ENCODE assay signal across 19 cellular contexts in the genomic region with DNA sequence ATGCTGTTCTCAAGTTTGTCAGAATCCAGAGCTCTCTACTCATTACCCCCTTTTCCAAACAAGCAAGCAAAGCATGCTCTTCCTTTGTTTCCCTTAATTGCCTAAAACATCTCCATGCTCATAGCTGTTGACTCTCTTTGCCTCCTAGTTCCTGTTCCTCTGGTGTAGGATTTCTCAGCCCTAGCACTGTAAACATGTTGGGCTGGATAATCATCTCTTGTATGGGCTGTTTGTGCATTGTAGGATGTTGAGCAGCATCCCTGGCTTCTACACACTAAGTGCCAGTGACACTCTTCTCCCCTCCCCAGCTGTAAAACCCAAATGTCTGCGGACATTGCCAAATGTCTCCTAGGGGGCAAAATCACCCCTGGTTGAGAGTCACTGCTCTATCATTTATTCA. TPM values are rescaled to one million over a fixed set of nuclear protein-coding genes. Genes with fewer than 3 reads are reported as not detected.
DNase-seq lines count a peak whose midpoint lies in the region; ATAC-seq and TF ChIP-seq lines count a peak whose summit lies in the region.
"Had no signal": no experiment of that assay in that cellular context is flagged by ENCODE, and none has a peak within 500 bp of the region (broad histone marks: within the 10 kb centered on the region; RNA-seq: fewer than 3 reads in every experiment).

No MANE protein-coding gene starts in this region.

- no peaks in the 10 kb centered on the region for H3K27me3 Mint-ChIP-seq in CD4-positive, alpha-beta T cell
- H3K27me3 Mint-ChIP-seq in neural crest cell (ENCODE audit: low read depth): no peaks in the 10 kb centered on the region
- H3K27me3 Mint-ChIP-seq: B cell; CD4-positive, CD25-positive, alpha-beta regulatory T cell had no signal

- H2BK120ac ChIP-seq in IMR-90 (ENCODE audit: low read depth, low read length): no peak overlapping the region

- CTCF ChIA-PET in CD4-positive, alpha-beta T cell (lab: Charles Lee): interaction anchor here (1.0 kb wide), 1 partner anchor 58 kb away, joined by 3 read pairs; no protein-coding TSS in a partner anchor
- CTCF ChIA-PET in IMR-90 (lab: Yijun Ruan, JAX): no interaction called here

- POLR2A ChIA-PET in CD4-positive, alpha-beta T cell (lab: Charles Lee): interaction anchor here (0.8 to 1.3 kb wide), 2 partner anchors 10 to 12 kb away, joined by 3 read pairs; no protein-coding TSS in a partner anchor
- POLR2A ChIA-PET in IMR-90 (lab: Charles Lee; ENCODE audit: unreplicated experiment): no interaction called here

- no peaks in the 10 kb centered on the region for H3K27me3 ChIP-seq in CD4-positive, alpha-beta T cell (ENCODE audit: control insufficient read depth, insufficient read depth, low read length)
- no peaks in the 10 kb centered on the region for H3K27me3 ChIP-seq in IMR-90 (ENCODE audit: control insufficient read depth, insufficient read depth, low read length)
- H3K27me3 ChIP-seq: SJSA1 had no signal

- no peak overlapping the region for H3K4me3 Mint-ChIP-seq in CD4-positive, alpha-beta T cell
- H3K4me3 Mint-ChIP-seq in neural crest cell: no peak overlapping the region
- H3K4me3 Mint-ChIP-seq: B cell had no signal

- peaks cover 77% of the 10 kb centered on the region for H3K4me1 Mint-ChIP-seq in CD4-positive, alpha-beta T cell (ENCODE audit: low read depth)
- peaks cover 28% of the 10 kb centered on the region for H3K4me1 Mint-ChIP-seq in neural crest cell

- TF ChIP-seq RAD21 in IMR-90 (IDR thresholded peaks at IDR 0.05; ENCODE audit: low read length): no peak

- no peak overlapping the region for H3K9ac ChIP-seq in IMR-90 (ENCODE audit: low read depth, low read length)

- no peak overlapping the region for H3K14ac ChIP-seq in IMR-90 (replicated peaks; ENCODE audit: low read depth, low read length)

- no CpG with 5 or more reads among the region's 1 CpG for WGBS in IMR-90 (ENCODE audit: extremely low coverage in 2 of 2, insufficient read length in 1 of 2), 2 experiments

- H3K18ac ChIP-seq in IMR-90 (ENCODE audit: low read depth, low read length): no peak overlapping the region

- peak overlapping the region; percentile 1 for H3K27ac Mint-ChIP-seq in CD4-positive, alpha-beta T cell
- peak overlapping the region; percentile 7 for H3K27ac Mint-ChIP-seq in neural crest cell (ENCODE audit: unreplicated experiment)
- H3K27ac Mint-ChIP-seq: B cell had no signal

- peaks cover 51% of the 10 kb centered on the region for H3K36me3 ChIP-seq in IMR-90 (ENCODE audit: control insufficient read depth, insufficient read depth, low read length)
- H3K36me3 ChIP-seq: HAP-1 had no signal

- no peak for DNase-seq in CD4-positive, alpha-beta T cell
- DNase-seq in IMR-90: no peak
- peak; percentile 63 for DNase-seq in globus pallidus (ENCODE audit: low spot score)
- DNase-seq in neural crest cell (ENCODE audit: low read depth, low spot score): no peak
- no peak for DNase-seq in kidney tubule cell (ENCODE audit: low spot score)
- DNase-seq in activated naive CD4-positive, alpha-beta T cell (lab: John Stamatoyannopoulos, UW): no peak
- no peak for DNase-seq in NCI-H2196 treated with DMSO at 0.1 percent for 48 hours (lab: John Stamatoyannopoulos, UW; ENCODE audit: unreplicated experiment)
- no peak for DNase-seq in NCI-H187 treated with DMSO at 0.1 percent for 48 hours (lab: John Stamatoyannopoulos, UW)
- DNase-seq: ACHN; CD4-positive, CD25-positive, alpha-beta regulatory T cell; GDM1; Karpas-422; MM.1S; NCI-H1092 treated with DMSO at 0.1 percent for 48 hours; NCI-H2107; NCI-H446 treated with DMSO at 0.1 percent for 48 hours had no signal

- H3K4me3 ChIP-seq in IMR-90 (ENCODE audit: insufficient read depth, low read depth, low read length): no peak overlapping the region
- H3K4me3 ChIP-seq: HAP-1, SJSA1 had no signal

- H3K9me1 ChIP-seq in IMR-90 (ENCODE audit: insufficient read depth, low read length): peaks cover 41% of the 10 kb centered on the region

- peaks cover 67 to 91% of the 10 kb centered on the region in 2 experiments for H3K79me1 ChIP-seq in IMR-90 (ENCODE audit: low read depth in 1 of 2, low read length in 2 of 2)

- H2AFZ ChIP-seq in IMR-90 (replicated peaks; ENCODE audit: low read length, poor library complexity): no peak overlapping the region

- no peak overlapping the region for H2BK5ac ChIP-seq in IMR-90 (ENCODE audit: low read depth, low read length, poor library complexity, severe bottlenecking)

- no peaks in the 10 kb centered on the region for H3K9me3 Mint-ChIP-seq in CD4-positive, alpha-beta T cell
- no peaks in the 10 kb centered on the region for H3K9me3 Mint-ChIP-seq in neural crest cell
- H3K9me3 Mint-ChIP-seq: CD4-positive, CD25-positive, alpha-beta regulatory T cell had no signal

- H4K91ac ChIP-seq in IMR-90 (ENCODE audit: insufficient read depth, low read depth, low read length): no peak overlapping the region

- intact Hi-C loops in CD4-positive, alpha-beta T cell (cut with DNase I, micrococcal nuclease): no loop called here
- intact Hi-C loops in IMR-90 (cut with micrococcal nuclease): no loop called here

- ATAC-seq in CD4-positive, alpha-beta T cell (ENCODE audit: poor library complexity): no peak
- ATAC-seq in IMR-90 (ENCODE audit: low read depth): no peak

- no peak overlapping the region for H4K5ac ChIP-seq in IMR-90 (ENCODE audit: low read depth, low read length)

- no peaks in the 10 kb centered on the region for H3K9me3 ChIP-seq in CD4-positive, alpha-beta T cell (ENCODE audit: control insufficient read depth, low read length)
- H3K9me3 ChIP-seq in IMR-90 (ENCODE audit: control insufficient read depth, insufficient read depth, low read length): no peaks in the 10 kb centered on the region
- H3K9me3 ChIP-seq: HAP-1 had no signal

- in situ Hi-C loops in IMR-90 (cut with MboI; ENCODE audit: low sequenced_read_pairs): no loop called here

- BruUV-seq in IMR-90 (replicated peaks; lab: Mats Ljungman, UMichigan): no TSS peak

- H3K4ac ChIP-seq in IMR-90 (ENCODE audit: low read depth, low read length): no peak overlapping the region

- H4K8ac ChIP-seq in IMR-90 (ENCODE audit: low read depth in 2 of 2, low read length in 2 of 2): no peak overlapping the region

- peaks cover 51% of the 10 kb centered on the region for H4K20me1 ChIP-seq in IMR-90 (ENCODE audit: insufficient read depth, low read length)

- H3K4me2 ChIP-seq in IMR-90 (ENCODE audit: low read depth, low read length): no peak overlapping the region

- no peak overlapping the region for H2AK9ac ChIP-seq in IMR-90 (replicated peaks; ENCODE audit: low read depth, low read length, poor library complexity)

- H3K36me3 Mint-ChIP-seq in CD4-positive, alpha-beta T cell (ENCODE audit: low read depth): peaks cover 91% of the 10 kb centered on the region
- peaks cover 30% of the 10 kb centered on the region for H3K36me3 Mint-ChIP-seq in neural crest cell (ENCODE audit: low read depth)

- H2AK5ac ChIP-seq in IMR-90 (ENCODE audit: low read depth, low read length): no peak overlapping the region

- H3K23ac ChIP-seq in IMR-90 (ENCODE audit: low read depth, low read length): peak overlapping the region; percentile 24; the same call in 1 of the 2 replicates

- no peak for TF ChIP-seq CTCF in CD4-positive, alpha-beta T cell (IDR thresholded peaks at IDR 0.05)
- no peak for TF ChIP-seq CTCF in IMR-90 (conservative IDR thresholded peaks at IDR 0.05; ENCODE audit: low read depth, low read length)
- no peak for TF ChIP-seq CTCF in neural crest cell (conservative IDR thresholded peaks at IDR 0.05)

- TF ChIP-seq POLR2A in IMR-90 (IDR thresholded peaks at IDR 0.05; ENCODE audit: low read depth, low read length): no peak

- H3K27ac ChIP-seq in CD4-positive, alpha-beta T cell (ENCODE audit: low read depth, low read length): no peak overlapping the region
- no peak overlapping the region for H3K27ac ChIP-seq in IMR-90 (ENCODE audit: insufficient read depth, low read length)
- H3K27ac ChIP-seq: SJSA1 had no signal

- no peak overlapping the region for H3K56ac ChIP-seq in IMR-90 (ENCODE audit: extremely low read depth, insufficient read depth, low read length)

- no peak overlapping the region for H2BK15ac ChIP-seq in IMR-90 (ENCODE audit: low read depth, low read length)

- dilution Hi-C loops in IMR-90 (cut with HindIII; ENCODE audit: low sequenced_read_pairs, unreplicated experiment): no loop called here

- H2BK20ac ChIP-seq in IMR-90 (ENCODE audit: low read depth, low read length): no peak overlapping the region

- H3K4me1 ChIP-seq in IMR-90 (ENCODE audit: control insufficient read depth, insufficient read depth, low read length): peaks cover 35% of the 10 kb centered on the region
- H3K4me1 ChIP-seq: HAP-1, SJSA1 had no signal

TF ChIP-seq in IMR-90, 13 proteins besides CTCF, POLR2A, EP300 and RAD21 (continues in another document):
- TF ChIP-seq FOS (IDR thresholded peaks at IDR 0.05; ENCODE audit: low read depth, low read length): no peak
- no peak for TF ChIP-seq MAZ (IDR thresholded peaks at IDR 0.05; ENCODE audit: borderline replicate concordance, low read depth, low read length)
- TF ChIP-seq BHLHE40 (IDR thresholded peaks at IDR 0.05; ENCODE audit: low read depth, low read length): no peak
- TF ChIP-seq RCOR1 (IDR thresholded peaks at IDR 0.05; ENCODE audit: insufficient replicate concordance, low read length): no peak
- TF ChIP-seq RFX5 (IDR thresholded peaks at IDR 0.05; ENCODE audit: low read depth, low read length): no peak
- TF ChIP-seq SMC3 (IDR thresholded peaks at IDR 0.05; ENCODE audit: low read depth, low read length): no peak
- TF ChIP-seq MAFK (IDR thresholded peaks at IDR 0.05; ENCODE audit: low read depth, low read length): no peak
- TF ChIP-seq CHD1 (IDR thresholded peaks at IDR 0.05; ENCODE audit: low read depth, low read length): no peak
- TF ChIP-seq, protein P1, sequence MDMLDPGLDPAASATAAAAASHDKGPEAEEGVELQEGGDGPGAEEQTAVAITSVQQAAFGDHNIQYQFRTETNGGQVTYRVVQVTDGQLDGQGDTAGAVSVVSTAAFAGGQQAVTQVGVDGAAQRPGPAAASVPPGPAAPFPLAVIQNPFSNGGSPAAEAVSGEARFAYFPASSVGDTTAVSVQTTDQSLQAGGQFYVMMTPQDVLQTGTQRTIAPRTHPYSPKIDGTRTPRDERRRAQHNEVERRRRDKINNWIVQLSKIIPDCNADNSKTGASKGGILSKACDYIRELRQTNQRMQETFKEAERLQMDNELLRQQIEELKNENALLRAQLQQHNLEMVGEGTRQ (IDR thresholded peaks at IDR 0.05; ENCODE audit: low read depth, low read length): no peak

RNA-seq across cellular contexts. Expression of a gene that starts 14.0 kb away (rescaled TPM):
- 10 to 100 TPM; 34.1 to 37.0 TPM for total RNA-seq in CD4-positive, alpha-beta T cell
- total RNA-seq in IMR-90 (2012; rRNA removed) (10.0 and 10.4 TPM in 2 replicates), neural crest cell (25.6 and 26.3 TPM in 2 replicates)
- 69.0 and 78.3 TPM in 2 replicates for polyA plus RNA-seq in IMR-90 (2012; rRNA removed)
- polyA plus RNA-seq in IMR-90 (2012; cell fraction: cytosol; rRNA removed): 29.4 and 63.1 TPM in 2 replicates
- 86.7 and 158 TPM in 2 replicates for polyA plus RNA-seq in IMR-90 (2012; cell fraction: nucleus; rRNA removed; ENCODE audit: low replicate concordance)

RNA-seq across cellular contexts. Expression of a gene that starts 58.8 kb away (rescaled TPM):
- total RNA-seq in CD4-positive, alpha-beta T cell: 100 to 1,000 TPM; 209 to 212 TPM
- total RNA-seq in IMR-90 (2012; rRNA removed) (1.9 and 2.5 TPM in 2 replicates), neural crest cell (1.8 and 1.9 TPM in 2 replicates)
- polyA plus RNA-seq in IMR-90 (2012; rRNA removed): 4.1 and 4.2 TPM in 2 replicates
- polyA plus RNA-seq in IMR-90 (2012; cell fraction: cytosol; rRNA removed): 1.6 and 3.0 TPM in 2 replicates
- 13.7 and 15.7 TPM in 2 replicates for polyA plus RNA-seq in IMR-90 (2012; cell fraction: nucleus; rRNA removed; ENCODE audit: low replicate concordance)

Comparison
In these comparisons a context has a peak if more than half of its experiments do, and no peak if none do; other contexts are left out.
1. RNA of a gene that starts 58.8 kb away (total RNA-seq): 209 to 212 TPM in CD4-positive, alpha-beta T cell; 1.9 to 2.5 TPM in IMR-90 and 1.8 to 1.9 TPM in neural crest cell; every median in the first group is over 10 times any median in the second.